Comparison of ENCODE assay signal across 8 cellular contexts in the genomic region with DNA sequence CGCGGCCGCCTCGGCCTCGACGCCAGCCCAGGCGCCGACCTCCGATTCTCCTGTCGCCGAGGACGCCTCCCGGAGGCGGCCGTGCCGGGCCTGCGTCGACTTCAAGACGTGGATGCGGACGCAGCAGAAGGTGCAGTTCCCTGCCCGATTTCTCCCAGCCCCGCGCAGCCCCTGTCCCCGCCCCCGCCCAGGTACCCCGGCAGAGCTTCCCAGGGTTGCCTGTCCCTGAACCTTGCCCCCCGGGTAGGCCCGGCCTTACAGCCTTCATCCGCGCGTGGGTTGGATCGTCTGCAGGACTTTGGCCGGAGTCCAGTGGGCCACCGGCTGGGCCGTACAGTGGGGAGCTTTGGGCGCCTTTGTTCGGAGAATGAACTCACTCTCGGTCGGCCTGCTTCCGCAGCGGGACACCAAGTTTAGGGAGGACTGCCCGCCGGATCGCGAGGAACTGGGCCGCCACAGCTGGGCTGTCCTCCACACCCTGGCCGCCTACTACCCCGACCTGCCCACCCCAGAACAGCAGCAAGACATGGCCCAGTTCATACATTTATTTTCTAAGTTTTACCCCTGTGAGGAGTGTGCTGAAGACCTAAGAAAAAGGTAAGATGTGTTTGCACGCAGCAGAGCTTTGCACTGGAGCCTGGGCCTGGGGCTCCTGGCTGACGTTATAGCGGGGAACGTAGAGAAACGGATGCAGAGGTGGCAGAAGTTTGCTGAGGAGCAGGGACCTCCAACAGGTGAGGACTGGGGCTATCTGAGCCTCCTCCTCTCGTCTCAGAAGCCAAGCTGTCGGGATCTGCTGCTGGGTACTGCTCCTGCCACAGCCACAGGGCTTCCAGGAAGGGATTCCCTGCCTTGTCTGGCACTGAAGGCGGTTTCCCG. TPM values are rescaled to one million over a fixed set of nuclear protein-coding genes. Genes with fewer than 3 reads are reported as not detected.
A peak's percentile ranks its signal among the peaks of the same experiment; 100 is the strongest.
DNase-seq lines count a peak whose midpoint lies in the region; ATAC-seq and TF ChIP-seq lines count a peak whose summit lies in the region.

No MANE protein-coding gene starts in this region.

- H3K27me3 ChIP-seq in AG04450 (ENCODE audit: control insufficient read depth, insufficient read depth, low read length) (peaks cover 39% of the 10 kb centered on the region), OCI-LY1 (ENCODE audit: insufficient read depth, low read length) (peaks cover 6% of the 10 kb centered on the region; the same call in 1 of the 2 replicates)
- peaks cover 24% of the 10 kb centered on the region for H3K27me3 ChIP-seq in effector memory CD4-positive, alpha-beta T cell (replicated peaks; ENCODE audit: control insufficient read depth, insufficient read depth, low read length, poor library complexity, severe bottlenecking)
- H3K27me3 ChIP-seq in naive thymus-derived CD4-positive, alpha-beta T cell (ENCODE audit: control insufficient read depth in 2 of 2, insufficient read depth in 2 of 2, low read length in 2 of 2): peaks cover 0 to 3% of the 10 kb centered on the region in 2 donors

- no peaks in the 10 kb centered on the region; the same call in 1 of the 2 replicates for H3F3A ChIP-seq in OCI-LY1 (ENCODE audit: insufficient read depth, low read length)

- H3K4me3 Mint-ChIP-seq in naive thymus-derived CD4-positive, alpha-beta T cell: peak overlapping the region; percentile 66 to 88 (median 82)

- H3K9ac ChIP-seq in OCI-LY1 (ENCODE audit: low read length): peak overlapping the region; percentile 66

- H3K9me3 Mint-ChIP-seq in naive thymus-derived CD4-positive, alpha-beta T cell: no peaks in the 10 kb centered on the region

- H4K20me1 ChIP-seq in OCI-LY1 (ENCODE audit: insufficient read depth, low read length): no peaks in the 10 kb centered on the region

- peaks cover 16 to 44% (median 20%) of the 10 kb centered on the region in 5 donors for H3K27me3 Mint-ChIP-seq in naive thymus-derived CD4-positive, alpha-beta T cell

- no peak overlapping the region for H3K27ac ChIP-seq in AG04450 (ENCODE audit: low read depth, low read length)
- no peak overlapping the region for H3K27ac ChIP-seq in OCI-LY1 (ENCODE audit: low read depth, low read length, poor library complexity, severe bottlenecking)
- peak overlapping the region; percentile 57 for H3K27ac ChIP-seq in effector memory CD4-positive, alpha-beta T cell (ENCODE audit: insufficient read depth, low read length, poor library complexity, severe bottlenecking)
- peak overlapping the region; percentile 69 for H3K27ac ChIP-seq in naive thymus-derived CD4-positive, alpha-beta T cell (ENCODE audit: low read depth, low read length)

- H3K4me3 ChIP-seq in AG04450 (ENCODE audit: low read depth, low read length) (peak overlapping the region; percentile 74), OCI-LY1 (ENCODE audit: low read depth, low read length, poor library complexity, severe bottlenecking) (peak overlapping the region; percentile 66)
- H3K4me3 ChIP-seq in effector memory CD4-positive, alpha-beta T cell (ENCODE audit: insufficient read depth, low read depth, low read length, poor library complexity, severe bottlenecking): peak overlapping the region; percentile 76
- H3K4me3 ChIP-seq in naive thymus-derived CD4-positive, alpha-beta T cell (ENCODE audit: low read length): peak overlapping the region; percentile 71

- intact Hi-C loops in naive thymus-derived CD4-positive, alpha-beta T cell (cut with micrococcal nuclease): loop anchor here (1.0 kb wide), 2 partner anchors 8 to 25 kb away; partner anchors contain the start of gene NDUFB10 (in 1 of the 2)

- no peaks in the 10 kb centered on the region for H3K79me2 ChIP-seq in OCI-LY1 (ENCODE audit: insufficient read depth, low read length)

- TF ChIP-seq CTCF in AG04450 (IDR thresholded peaks at IDR 0.05; ENCODE audit: low read depth, low read length) (no peak), OCI-LY1 (IDR thresholded peaks at IDR 0.05; ENCODE audit: low read length) (no peak)

- H3K9me2 ChIP-seq in OCI-LY1 (ENCODE audit: low read depth, low read length): no peaks in the 10 kb centered on the region

- POLR2A ChIA-PET in AG04450 (lab: Yijun Ruan, JAX): interaction anchor here (0.6 to 2.0 kb wide), 6 partner anchors 13 to 926 kb away, joined by 3 to 20 read pairs (median 4); partner anchors contain the start of genes ECI1, RPS2, TBL3 and TRAF7
- POLR2A ChIA-PET in naive thymus-derived CD4-positive, alpha-beta T cell (lab: Charles Lee): interaction anchor here (0.9 to 11.4 kb wide), 8 partner anchors 8 to 220 kb away, joined by 3 to 61 read pairs (median 6); partner anchors contain the start of genes MLST8, RPS2, TBL3 and TRAF7

- H3K27ac Mint-ChIP-seq in naive thymus-derived CD4-positive, alpha-beta T cell: peak overlapping the region in 6 of 9 donors; percentile 43 to 89 (median 74)

- CTCF ChIA-PET in AG04450 (lab: Charles Lee): interaction anchor here (0.9 to 3.7 kb wide), 2 partner anchors 19 to 156 kb away, joined by 3 to 17 read pairs; no protein-coding TSS in a partner anchor
- CTCF ChIA-PET in naive thymus-derived CD4-positive, alpha-beta T cell (lab: Charles Lee): no interaction called here

- H3K4me1 ChIP-seq in OCI-LY1 (ENCODE audit: insufficient read depth, low read length, severe bottlenecking): peaks cover 18% of the 10 kb centered on the region
- peaks cover 20% of the 10 kb centered on the region for H3K4me1 ChIP-seq in effector memory CD4-positive, alpha-beta T cell (ENCODE audit: control insufficient read depth, insufficient read depth, low read length, poor library complexity, severe bottlenecking)
- H3K4me1 ChIP-seq in naive thymus-derived CD4-positive, alpha-beta T cell (ENCODE audit: control insufficient read depth in 2 of 2, insufficient read depth in 2 of 2, low read length in 2 of 2): peaks cover 0 to 13% of the 10 kb centered on the region in 2 donors

- peaks cover 5 to 31% (median 24%) of the 10 kb centered on the region in 7 donors for H3K4me1 Mint-ChIP-seq in naive thymus-derived CD4-positive, alpha-beta T cell

- H3K9me3 ChIP-seq in AG04450 (ENCODE audit: control insufficient read depth, insufficient read depth, low read length) (peaks cover 3% of the 10 kb centered on the region; the same call in 1 of the 2 replicates), OCI-LY1 (ENCODE audit: low read length) (no peaks in the 10 kb centered on the region)
- H3K9me3 ChIP-seq in effector memory CD4-positive, alpha-beta T cell (ENCODE audit: control insufficient read depth, low read length): no peaks in the 10 kb centered on the region
- H3K9me3 ChIP-seq in naive thymus-derived CD4-positive, alpha-beta T cell (ENCODE audit: control insufficient read depth in 2 of 3, low read length in 3 of 3): no peaks in the 10 kb centered on the region

- peak; percentile 5 for ATAC-seq in GM19328 (IDR thresholded peaks at IDR 0.05; ENCODE audit: unreplicated experiment)
- peak; percentile 24 for ATAC-seq in naive thymus-derived CD4-positive, alpha-beta T cell
- no peak for ATAC-seq in HG02623 (IDR thresholded peaks at IDR 0.05; ENCODE audit: unreplicated experiment)

- peaks cover 13% of the 10 kb centered on the region for H3K36me3 ChIP-seq in OCI-LY1 (ENCODE audit: insufficient read depth, low read length)
- H3K36me3 ChIP-seq in effector memory CD4-positive, alpha-beta T cell (ENCODE audit: control insufficient read depth, insufficient read depth, low read length): peaks cover 17% of the 10 kb centered on the region
- H3K36me3 ChIP-seq in naive thymus-derived CD4-positive, alpha-beta T cell (ENCODE audit: control insufficient read depth in 2 of 3, insufficient read depth in 3 of 3, low read length in 3 of 3): peaks cover 0 to 15% (median 0%) of the 10 kb centered on the region in 3 experiments

- DNase-seq in AG04450 (ENCODE audit: low read depth, low spot score) (no peak), NCI-H446 (lab: John Stamatoyannopoulos, UW) (no peak), mucosa of gallbladder (ENCODE audit: low spot score) (no peak)
- DNase-seq in effector memory CD4-positive, alpha-beta T cell: no peak
- DNase-seq in naive thymus-derived CD4-positive, alpha-beta T cell: no peak

- peaks cover 0 to 8% (median 4%) of the 10 kb centered on the region in 5 donors for H3K36me3 Mint-ChIP-seq in naive thymus-derived CD4-positive, alpha-beta T cell

- H2AFZ ChIP-seq in OCI-LY1 (ENCODE audit: low read length): no peak overlapping the region

- H3K4me2 ChIP-seq in OCI-LY1 (ENCODE audit: low read length): peak overlapping the region; percentile 87

RNA-seq across cellular contexts. Expression of gene GFER, which starts 0.6 kb away (rescaled TPM):
- polyA plus RNA-seq in AG04450 (2011; rRNA removed): 15.8 and 19.5 TPM in 2 replicates
- 8.3 and 10.6 TPM in 2 replicates for polyA minus RNA-seq in AG04450 (2011; rRNA and poly(A)+ RNA removed)
- 10 to 100 TPM; 14.0 to 28.2 (median 18.1) TPM for total RNA-seq in naive thymus-derived CD4-positive, alpha-beta T cell
- 10 to 100 TPM; 19.6 to 30.8 TPM for polyA plus RNA-seq in naive thymus-derived CD4-positive, alpha-beta T cell
- 34.3 TPM for total RNA-seq in mucosa of gallbladder

RNA-seq across cellular contexts. Expression of gene NOXO1, which starts 3.3 kb away (rescaled TPM):
- not detected in 2 replicates for polyA plus RNA-seq in AG04450 (2011; rRNA removed)
- not detected in 2 replicates for polyA minus RNA-seq in AG04450 (2011; rRNA and poly(A)+ RNA removed)
- total RNA-seq in naive thymus-derived CD4-positive, alpha-beta T cell: 1 to 10 TPM in 1 of 5 experiments, under 1 TPM in 4; 0.24 to 1.3 (median 0.79) TPM
- under 1 TPM; 0.17 to 0.29 TPM for polyA plus RNA-seq in naive thymus-derived CD4-positive, alpha-beta T cell
- 2.7 TPM for total RNA-seq in mucosa of gallbladder

RNA-seq across cellular contexts. Expression of gene SYNGR3, which starts 5.2 kb away (rescaled TPM):
- 1.8 and 2.3 TPM in 2 replicates for polyA plus RNA-seq in AG04450 (2011; rRNA removed)
- 2.3 and 2.6 TPM in 2 replicates for polyA minus RNA-seq in AG04450 (2011; rRNA and poly(A)+ RNA removed)
- 1 to 10 TPM in 2 of 5 experiments, under 1 TPM in 3; 0.49 to 8.8 (median 0.80) TPM for total RNA-seq in naive thymus-derived CD4-positive, alpha-beta T cell
- 1 to 10 TPM in 1 of 2 donors, under 1 TPM in 1; 0.92 to 1.6 TPM for polyA plus RNA-seq in naive thymus-derived CD4-positive, alpha-beta T cell
- 1.4 TPM for total RNA-seq in mucosa of gallbladder

RNA-seq across cellular contexts. Expression of gene TBL3, which starts 12.7 kb away (rescaled TPM):
- 13.7 and 24.8 TPM in 2 replicates for polyA plus RNA-seq in AG04450 (2011; rRNA removed)
- 22.7 and 31.8 TPM in 2 replicates for polyA minus RNA-seq in AG04450 (2011; rRNA and poly(A)+ RNA removed)
- total RNA-seq in naive thymus-derived CD4-positive, alpha-beta T cell: 10 to 100 TPM; 17.2 to 45.2 (median 27.6) TPM
- 10 to 100 TPM; 59.4 to 89.8 TPM for polyA plus RNA-seq in naive thymus-derived CD4-positive, alpha-beta T cell
- 32.5 TPM for total RNA-seq in mucosa of gallbladder

RNA-seq across cellular contexts. Expression of gene RNF151, which starts 17.9 kb away (rescaled TPM):
- not detected in 2 replicates for polyA plus RNA-seq in AG04450 (2011; rRNA removed)
- not detected in 2 replicates for polyA minus RNA-seq in AG04450 (2011; rRNA and poly(A)+ RNA removed)
- total RNA-seq in naive thymus-derived CD4-positive, alpha-beta T cell: under 1 TPM in 1 of 5 experiments, not detected in 4; 0.51 TPM
- not detected for polyA plus RNA-seq in naive thymus-derived CD4-positive, alpha-beta T cell
- total RNA-seq in mucosa of gallbladder: not detected

Comparison
In these comparisons a context has a peak if more than half of its experiments do, and no peak if none do; other contexts are left out.
1. H3K27ac ChIP-seq: peak in effector memory CD4-positive, alpha-beta T cell (single experiment) and naive thymus-derived CD4-positive, alpha-beta T cell (single experiment); none in AG04450 (single experiment) and OCI-LY1 (single experiment).
2. Peak in every context shown above with its lines, with median percentiles within 50 percentile points of each other: H3K4me3 ChIP-seq.